In genomic region chr7:25171516-25171915, GRCh38 we compare ENCODE assay signal across 26 cellular contexts. TPM values are rescaled to one million over a fixed set of nuclear protein-coding genes. Genes with fewer than 3 reads are reported as not detected.
"Had no signal": no experiment of that assay in that cellular context is flagged by ENCODE, and none has a peak within 500 bp of the region (broad histone marks: within the 10 kb centered on the region; RNA-seq: fewer than 3 reads in every experiment).

No MANE protein-coding gene starts in this region.

- H3K4me3 Mint-ChIP-seq: activated CD8-positive, alpha-beta T cell treated with anti-CD3 and anti-CD28 coated beads, Interleukin-2, amount 10 ng/mL, durations not matched to agents 7 days and 5 days; activated naive CD4-positive, alpha-beta T cell treated with anti-CD3 and anti-CD28 coated beads, Interleukin-2, amount 50 U/mL, for 24 hours; activated T-helper 1 cell treated with anti-CD3 and anti-CD28 coated beads, Interleukin-12 subunit alpha, Interleukin-12 subunit beta, Interleukin-2, Interleukin-4 antibody, amounts not matched to agents 30 ng/mL and 10 ng/mL and 1 ng/mL, durations not matched to agents 14 hours and 24 hours and 36 hours; T-helper 1 cell treated with Interleukin-12 subunit alpha and Interleukin-12 subunit beta and Interleukin-4 antibody, amounts not matched to agents 30 μg/mL and 1 μg/mL, for 36 hours had no signal

- H3K4me3 ChIP-seq: breast epithelium, MG63, Peyer's patch had no signal

- H3K4me2 ChIP-seq: KMS-11 had no signal

- H3K9ac ChIP-seq: KMS-11 had no signal

- ATAC-seq: activated CD8-positive, alpha-beta T cell treated with anti-CD3 and anti-CD28 coated beads, Interleukin-2, amount 10 ng/mL, durations not matched to agents 7 days and 5 days had no signal

- DNase-seq: activated CD4-positive, alpha-beta T cell treated with anti-CD3 and anti-CD28 coated beads for 48 hours; activated CD4-positive, alpha-beta T cell treated with anti-CD3 and anti-CD28 coated beads, Interleukin-2, amount 50 U/mL, for 4 hours; activated CD4-positive, CD25-positive, alpha-beta regulatory T cell treated with anti-CD3 and anti-CD28 coated beads, Interleukin-2, amount 50 U/mL, for 72 hours; activated CD8-positive, alpha-beta memory T cell treated with anti-CD3 and anti-CD28 coated beads, Interleukin-2, amount 50 U/mL, for 48 hours; activated CD8-positive, alpha-beta T cell treated with anti-CD3 and anti-CD28 coated beads, Interleukin-2, amount 10 ng/mL, durations not matched to agents 7 days and 5 days; activated effector memory CD4-positive, alpha-beta T cell treated with Interleukin-2 at 50 U/mL for 16 hours; activated naive CD4-positive, alpha-beta T cell; activated T-cell treated with anti-CD3 and anti-CD28 coated beads, Interleukin-2, amount 50 U/mL, for 1 hour; aorta; caudate nucleus; MG63; NCI-H1105; NCI-H1436; NCI-H187; NCI-H2081; NCI-H446; NCI-H524; NCI-H82; Peyer's patch; SHP77 treated with DMSO at 0.1 percent for 48 hours had no signal

- H3K27ac ChIP-seq: breast epithelium, KMS-11 had no signal

- H3K27me3 ChIP-seq: breast epithelium, MG63, Peyer's patch had no signal

- H3K9me3 ChIP-seq: breast epithelium, MG63, Peyer's patch had no signal

- H3K36me3 ChIP-seq: breast epithelium, MG63, Peyer's patch had no signal

- H3K9me3 Mint-ChIP-seq: activated naive CD4-positive, alpha-beta T cell treated with anti-CD3 and anti-CD28 coated beads, Interleukin-2, amount 50 U/mL, for 24 hours; activated T-helper 1 cell treated with anti-CD3 and anti-CD28 coated beads, Interleukin-12 subunit alpha, Interleukin-12 subunit beta, Interleukin-2, Interleukin-4 antibody, amounts not matched to agents 30 ng/mL and 10 ng/mL and 1 ng/mL, durations not matched to agents 14 hours and 24 hours and 36 hours had no signal

- H3K4me1 ChIP-seq: breast epithelium had no signal

- H3K27me3 Mint-ChIP-seq: activated naive CD4-positive, alpha-beta T cell treated with anti-CD3 and anti-CD28 coated beads, Interleukin-2, amount 50 U/mL, for 24 hours had no signal

- H3K4me1 Mint-ChIP-seq: activated naive CD4-positive, alpha-beta T cell treated with anti-CD3 and anti-CD28 coated beads, Interleukin-2, amount 50 U/mL, for 24 hours had no signal

RNA-seq across cellular contexts. Expression of gene NPVF, which starts 56.8 kb away (rescaled TPM):
- total RNA-seq: activated CD8-positive, alpha-beta T cell treated with anti-CD3 and anti-CD28 coated beads, Interleukin-2, amount 10 ng/mL, durations not matched to agents 7 days and 5 days; activated T-helper 1 cell treated with anti-CD3 and anti-CD28 coated beads, Interleukin-12 subunit alpha, Interleukin-12 subunit beta, Interleukin-2, Interleukin-4 antibody, amounts not matched to agents 30 ng/mL and 10 ng/mL and 1 ng/mL, durations not matched to agents 14 hours and 24 hours and 36 hours; aorta; breast epithelium; Peyer's patch; SK-MEL-5 had no signal
- polyA plus RNA-seq: aorta had no signal
